ENCODE assay signal across 19 cellular contexts in genomic region chr13:34044041-34044440, GRCh38.
DNase-seq lines count a peak whose midpoint lies in the region; FAIRE-seq and TF ChIP-seq lines count a peak whose summit lies in the region.
"Had no signal": no experiment of that assay in that cellular context is flagged by ENCODE, and none has a peak within 500 bp of the region (broad histone marks: within the 10 kb centered on the region; RNA-seq: fewer than 3 reads in every experiment).

No MANE protein-coding gene starts in this region.

- H3K9ac ChIP-seq in GM23248 (no peak overlapping the region), SK-N-SH (no peak overlapping the region), smooth muscle cell (ENCODE audit: low read depth) (peak overlapping the region; percentile 56)

- H3K4me1 ChIP-seq in GM23248 (ENCODE audit: insufficient read depth) (peaks cover 15% of the 10 kb centered on the region), SK-N-SH (ENCODE audit: control insufficient read depth in 1 of 2, insufficient read depth in 2 of 2, low read depth in 1 of 2, low read length in 1 of 2) (no peaks in the 10 kb centered on the region; a peak in 1 of 4 replicates), smooth muscle cell (ENCODE audit: low read depth) (no peaks in the 10 kb centered on the region)
- H3K4me1 ChIP-seq: Peyer's patch had no signal

- H3K4me3 ChIP-seq in GM23248 = no peak overlapping the region
- no peak overlapping the region for H3K4me3 ChIP-seq in SK-N-SH (ENCODE audit: low read depth in 2 of 2, low read length in 1 of 2)
- H3K4me3 ChIP-seq in epithelial cell of esophagus (ENCODE audit: low read length) = no peak overlapping the region
- H3K4me3 ChIP-seq in smooth muscle cell = no peak overlapping the region
- H3K4me3 ChIP-seq: Peyer's patch had no signal

- CTCF ChIA-PET in SK-N-SH (lab: Yijun Ruan, JAX) = no interaction called here

- TF ChIP-seq CTCF in SK-N-SH (IDR thresholded peaks at IDR 0.05) (no peak), epithelial cell of esophagus (IDR thresholded peaks at IDR 0.05; ENCODE audit: insufficient read depth, low read depth, low read length, missing control alignments) (no peak), smooth muscle cell (IDR thresholded peaks at IDR 0.05; ENCODE audit: borderline replicate concordance, insufficient read depth, poor library complexity, severe bottlenecking) (no peak)

- H3F3A ChIP-seq in GM23248 (ENCODE audit: insufficient read depth) = peaks cover 18% of the 10 kb centered on the region
- peaks cover 5% of the 10 kb centered on the region for H3F3A ChIP-seq in SK-N-SH (replicated peaks; ENCODE audit: insufficient read depth)
- H3F3A ChIP-seq in smooth muscle cell (ENCODE audit: low read depth) = no peaks in the 10 kb centered on the region

- no peak for TF ChIP-seq RAD21 in SK-N-SH (IDR thresholded peaks at IDR 0.05; ENCODE audit: low read length)

- H4K20me1 ChIP-seq in GM23248 (ENCODE audit: insufficient read depth) = no peaks in the 10 kb centered on the region
- no peaks in the 10 kb centered on the region for H4K20me1 ChIP-seq in SK-N-SH (ENCODE audit: insufficient read depth)
- H4K20me1 ChIP-seq in smooth muscle cell (ENCODE audit: low read depth) = no peaks in the 10 kb centered on the region

- DNase-seq in GM23248 (peak; percentile 42), SK-N-SH (no peak), epithelial cell of esophagus (ENCODE audit: low read depth) (peak; percentile 33), smooth muscle cell (lab: John Stamatoyannopoulos, UW; ENCODE audit: unreplicated experiment) (no peak), GM19239 (ENCODE audit: insufficient read length, low spot score) (no peak), NCI-H748 treated with DMSO at 0.1 percent for 48 hours (lab: John Stamatoyannopoulos, UW) (no peak), ureter (ENCODE audit: low spot score) (no peak)
- DNase-seq: activated CD4-positive, alpha-beta memory T cell treated with anti-CD3 and anti-CD28 coated beads for 36 hours; activated T-cell treated with anti-CD3 and anti-CD28 coated beads, Interleukin-2, amount 50 U/mL, for 4 hours; DND-41; effector CD4-positive, alpha-beta T cell; KG1; NCI-H1092 treated with DMSO at 0.1 percent for 48 hours; NCI-H2107; NCI-H526 treated with DMSO at 0.1 percent for 48 hours; Peyer's patch; stimulated activated CD4-positive, alpha-beta T cell treated with anti-CD3 and anti-CD28 coated beads, Interleukin-12 subunit alpha, Interleukin-12 subunit beta, amount 100 ng/mL, for 4 hours had no signal

- H3K36me3 ChIP-seq in GM23248 (ENCODE audit: low read depth) (no peaks in the 10 kb centered on the region), SK-N-SH (replicated peaks in 1 of 2; ENCODE audit: control insufficient read depth in 1 of 2, insufficient read depth in 2 of 2, low read length in 1 of 2) (no peaks in the 10 kb centered on the region), smooth muscle cell (ENCODE audit: low read depth) (no peaks in the 10 kb centered on the region)
- H3K36me3 ChIP-seq: Peyer's patch had no signal

- no peaks in the 10 kb centered on the region for H3K9me3 ChIP-seq in GM23248 (ENCODE audit: low read depth)
- H3K9me3 ChIP-seq in SK-N-SH = no peaks in the 10 kb centered on the region
- no peaks in the 10 kb centered on the region for H3K9me3 ChIP-seq in smooth muscle cell (replicated peaks; ENCODE audit: low read depth)
- H3K9me3 ChIP-seq: Peyer's patch had no signal

- H3K27ac ChIP-seq in GM23248 = peak overlapping the region; percentile 52; the same call in 1 of the 2 replicates
- peak overlapping the region in 1 of 2 experiments; percentile 49; a peak in 2 of 4 replicates for H3K27ac ChIP-seq in SK-N-SH (ENCODE audit: low read depth in 2 of 2, low read length in 1 of 2)
- H3K27ac ChIP-seq in smooth muscle cell (ENCODE audit: low read depth) = peak overlapping the region; percentile 87
- H3K27ac ChIP-seq: C4-2B, Peyer's patch, VCaP had no signal

- POLR2A ChIA-PET in SK-N-SH (lab: Yijun Ruan, JAX) = no interaction called here

- in situ Hi-C loops in GM23248 (cut with MboI) = no loop called here

- WGBS in GM23248 (ENCODE audit: low coverage in 1 of 2, low lambda C conversion rate in 2 of 2, missing lambda C conversion rate in 2 of 2), 2 experiments = 57 to 59% methylated on average over 2 of the region's 2 CpGs
- WGBS in SK-N-SH (ENCODE audit: low lambda C conversion rate) = 50% methylated on average over 2 of the region's 2 CpGs
- WGBS in smooth muscle cell (ENCODE audit: low lambda C conversion rate) = 58% methylated on average over 2 of the region's 2 CpGs

- H3K9me2 ChIP-seq in GM23248 (ENCODE audit: insufficient read depth) = no peaks in the 10 kb centered on the region
- H3K9me2 ChIP-seq in SK-N-SH = no peaks in the 10 kb centered on the region

- H2AFZ ChIP-seq in GM23248 (no peak overlapping the region), SK-N-SH (ENCODE audit: low read depth) (no peak overlapping the region), smooth muscle cell (ENCODE audit: low read depth) (no peak overlapping the region)

- H3K27me3 ChIP-seq in GM23248 (replicated peaks; ENCODE audit: insufficient read depth) = no peaks in the 10 kb centered on the region
- no peaks in the 10 kb centered on the region for H3K27me3 ChIP-seq in SK-N-SH (ENCODE audit: insufficient read depth)
- no peaks in the 10 kb centered on the region for H3K27me3 ChIP-seq in smooth muscle cell (ENCODE audit: low read depth)
- H3K27me3 ChIP-seq: Peyer's patch had no signal

- no peaks in the 10 kb centered on the region for H3K79me2 ChIP-seq in GM23248 (ENCODE audit: insufficient read depth)
- no peaks in the 10 kb centered on the region for H3K79me2 ChIP-seq in SK-N-SH (ENCODE audit: insufficient read depth)
- H3K79me2 ChIP-seq in smooth muscle cell (ENCODE audit: low read depth) = no peaks in the 10 kb centered on the region

- FAIRE-seq in GM19239 (lab: Jason Lieb, UNC) = no peak

- no peak for TF ChIP-seq EP300 in SK-N-SH (IDR thresholded peaks at IDR 0.05; ENCODE audit: borderline replicate concordance in 1 of 2, low read depth in 1 of 2, low read length in 1 of 2)

- H3K4me2 ChIP-seq in GM23248 (ENCODE audit: unreplicated experiment) (peak overlapping the region; percentile 46), SK-N-SH (no peak overlapping the region), smooth muscle cell (no peak overlapping the region)

TF ChIP-seq in SK-N-SH, 30 proteins besides CTCF, POLR2A, EP300 and RAD21:
- TF ChIP-seq TCF12 (IDR thresholded peaks at IDR 0.05) = peak; percentile 28; the same call in 1 of the 2 replicates
- TF ChIP-seq CHD2 (IDR thresholded peaks at IDR 0.05; ENCODE audit: low read length, partially characterized antibody) = no peak
- TF ChIP-seq NFIC (IDR thresholded peaks at IDR 0.05; ENCODE audit: borderline replicate concordance) = peak; percentile 40; the same call in 1 of the 2 replicates
- 0 out of 2 replicates have a peak, but pooled peaks have one; percentile 4 for TF ChIP-seq JUND (IDR thresholded peaks at IDR 0.05)

Comparison
In these comparisons a context has a peak if more than half of its experiments do, and no peak if none do; other contexts are left out.
1. DNase-seq: peak in GM23248 (single experiment) and epithelial cell of esophagus (single experiment); none in SK-N-SH (single experiment), smooth muscle cell (single experiment), GM19239 (single experiment), NCI-H748 treated with DMSO at 0.1 percent for 48 hours (single experiment) and ureter (single experiment).